ENCODE assay signal across 21 cellular contexts in genomic region chr9:78543353-78543752, GRCh38.
DNase-seq lines count a peak whose midpoint lies in the region; ATAC-seq and TF ChIP-seq lines count a peak whose summit lies in the region.
"Had no signal": no experiment of that assay in that cellular context is flagged by ENCODE, and none has a peak within 500 bp of the region (broad histone marks: within the 10 kb centered on the region; RNA-seq: fewer than 3 reads in every experiment).

No MANE protein-coding gene starts in this region.

- H3K4me1 Mint-ChIP-seq in brain = peaks cover 41% of the 10 kb centered on the region
- H3K4me1 Mint-ChIP-seq in neural progenitor cell = peaks cover 53% of the 10 kb centered on the region
- H3K4me1 Mint-ChIP-seq: CD4-positive, alpha-beta memory T cell had no signal

- peak overlapping the region; percentile 78 for H3K27ac ChIP-seq in iPS-18a (ENCODE audit: low read length)
- H3K27ac ChIP-seq in neural progenitor cell = peak overlapping the region; percentile 88
- H3K27ac ChIP-seq: A549; BLaER1 treated with 17β-estradiol and CSF1 and Interleukin-3, amounts not matched to agents 10 nM and 100 nM had no signal

- peak overlapping the region; percentile 93 for H2AFZ ChIP-seq in neural progenitor cell (replicated peaks)

- H3K27me3 Mint-ChIP-seq in brain (peaks cover 24% of the 10 kb centered on the region), neural progenitor cell (ENCODE audit: insufficient read depth, low read depth) (peaks cover 7% of the 10 kb centered on the region)

- no peaks in the 10 kb centered on the region for H3K79me2 ChIP-seq in neural progenitor cell (ENCODE audit: low read depth)

- H3K36me3 ChIP-seq in HAP-1 (replicated peaks) (no peaks in the 10 kb centered on the region), iPS-18a (ENCODE audit: control insufficient read depth, low read depth, low read length) (no peaks in the 10 kb centered on the region), neural progenitor cell (no peaks in the 10 kb centered on the region)
- H3K36me3 ChIP-seq: BLaER1 treated with 17β-estradiol and CSF1 and Interleukin-3, amounts not matched to agents 10 nM and 100 nM had no signal

- in situ Hi-C loops in HAP-1 (cut with MboI; ENCODE audit: low sequenced_read_pairs) = no loop called here

- H3K9ac ChIP-seq in iPS-18a (ENCODE audit: low read length) (peak overlapping the region; percentile 53), neural progenitor cell (no peak overlapping the region)
- H3K9ac ChIP-seq: BLaER1 treated with 17β-estradiol and CSF1 and Interleukin-3, amounts not matched to agents 10 nM and 100 nM had no signal

- H3K36me3 Mint-ChIP-seq in brain = no peaks in the 10 kb centered on the region
- H3K36me3 Mint-ChIP-seq in neural progenitor cell = peaks cover 2% of the 10 kb centered on the region
- H3K36me3 Mint-ChIP-seq: CD4-positive, alpha-beta memory T cell had no signal

- DNase-seq in HAP-1 (ENCODE audit: low spot score in 2 of 2) (peak; percentile 10 to 51), neural progenitor cell (ENCODE audit: low spot score) (peak; percentile 41), GF-D8 (lab: John Stamatoyannopoulos, UW) (no peak), NAMALWA (ENCODE audit: low spot score) (no peak)
- DNase-seq in NK-92 treated with Interleukin-12 subunit alpha and Interleukin-12 subunit beta, amount 100 ng/mL, for 24 hours (lab: John Stamatoyannopoulos, UW) = no peak
- DNase-seq: AML-193; CD4-positive, alpha-beta memory T cell; COR-L47; NCI-H1092; NCI-H1417 treated with DMSO at 0.1 percent for 48 hours; NCI-H1694 treated with DMSO at 0.1 percent for 48 hours; NCI-H2081; NCI-H2227 treated with DMSO at 0.1 percent for 48 hours; NCI-H526 treated with DMSO at 0.1 percent for 48 hours; RPMI8226; SHP77 treated with DMSO at 0.1 percent for 48 hours had no signal

- H3F3A ChIP-seq in neural progenitor cell (ENCODE audit: low read depth) = peaks cover 35% of the 10 kb centered on the region

- H3K9me3 ChIP-seq in HAP-1 = no peaks in the 10 kb centered on the region
- no peaks in the 10 kb centered on the region for H3K9me3 ChIP-seq in iPS-18a (ENCODE audit: control insufficient read depth, low read depth, low read length)
- no peaks in the 10 kb centered on the region for H3K9me3 ChIP-seq in neural progenitor cell (ENCODE audit: low read depth)
- H3K9me3 ChIP-seq: A549; BLaER1 treated with 17β-estradiol and CSF1 and Interleukin-3, amounts not matched to agents 10 nM and 100 nM had no signal

- peak overlapping the region; percentile 42 for H3K4me2 ChIP-seq in neural progenitor cell
- H3K4me2 ChIP-seq: A549; BLaER1 treated with 17β-estradiol and CSF1 and Interleukin-3, amounts not matched to agents 10 nM and 100 nM had no signal

- H3K4me1 ChIP-seq in HAP-1 (peaks cover 8% of the 10 kb centered on the region), iPS-18a (ENCODE audit: control insufficient read depth, low read depth, low read length) (peaks cover 28% of the 10 kb centered on the region), neural progenitor cell (peaks cover 39% of the 10 kb centered on the region)
- H3K4me1 ChIP-seq: BLaER1 treated with 17β-estradiol and CSF1 and Interleukin-3, amounts not matched to agents 10 nM and 100 nM had no signal

- H3K9me3 Mint-ChIP-seq in brain = peaks cover 0 to 6% (median 0%) of the 10 kb centered on the region in 5 experiments
- H3K9me3 Mint-ChIP-seq in neural progenitor cell = peaks cover 8% of the 10 kb centered on the region
- H3K9me3 Mint-ChIP-seq: CD4-positive, alpha-beta memory T cell had no signal

- no peaks in the 10 kb centered on the region for H4K20me1 ChIP-seq in neural progenitor cell (ENCODE audit: low read depth)
- H4K20me1 ChIP-seq: BLaER1 treated with 17β-estradiol and CSF1 and Interleukin-3, amounts not matched to agents 10 nM and 100 nM had no signal

- H3K27me3 ChIP-seq in HAP-1 (ENCODE audit: low read depth) = peaks cover 5% of the 10 kb centered on the region; the same call in 1 of the 2 replicates
- no peaks in the 10 kb centered on the region for H3K27me3 ChIP-seq in iPS-18a (ENCODE audit: control insufficient read depth, insufficient read depth, low read length)
- H3K27me3 ChIP-seq in neural progenitor cell = no peaks in the 10 kb centered on the region
- H3K27me3 ChIP-seq: BLaER1 treated with 17β-estradiol and CSF1 and Interleukin-3, amounts not matched to agents 10 nM and 100 nM had no signal

- H3K27ac Mint-ChIP-seq in brain (peak overlapping the region in 4 of 5 experiments; percentile 21 to 96 (median 68)), neural progenitor cell (peak overlapping the region; percentile 96)
- H3K27ac Mint-ChIP-seq: CD4-positive, alpha-beta memory T cell had no signal

- H3K4me3 ChIP-seq in HAP-1 = no peak overlapping the region
- peak overlapping the region; percentile 41 for H3K4me3 ChIP-seq in iPS-18a (ENCODE audit: low read length)
- no peak overlapping the region for H3K4me3 ChIP-seq in neural progenitor cell
- H3K4me3 ChIP-seq: A549; BLaER1 treated with 17β-estradiol and CSF1 and Interleukin-3, amounts not matched to agents 10 nM and 100 nM had no signal

- TF ChIP-seq CTCF in brain (conservative IDR thresholded peaks at IDR 0.05) (no peak), neural progenitor cell (IDR thresholded peaks at IDR 0.05) (no peak)

- H3K4me3 Mint-ChIP-seq in brain = peak overlapping the region in 4 of 5 experiments; percentile 4 to 65 (median 10)
- H3K4me3 Mint-ChIP-seq in neural progenitor cell = peak overlapping the region; percentile 25
- H3K4me3 Mint-ChIP-seq: CD4-positive, alpha-beta memory T cell had no signal

- ATAC-seq in HG02970 (IDR thresholded peaks at IDR 0.05; ENCODE audit: low FRiP score, unreplicated experiment) = no peak
- ATAC-seq: A549 had no signal

Comparison
In these comparisons a context has a peak if more than half of its experiments do, and no peak if none do; other contexts are left out.
1. DNase-seq: peak in HAP-1 (2 of 2) and neural progenitor cell (single experiment); none in GF-D8 (single experiment), NAMALWA (single experiment) and NK-92 treated with Interleukin-12 subunit alpha and Interleukin-12 subunit beta, amount 100 ng/mL, for 24 hours (single experiment).